1 cellular context compared by ENCODE assay signal in the genomic region with DNA sequence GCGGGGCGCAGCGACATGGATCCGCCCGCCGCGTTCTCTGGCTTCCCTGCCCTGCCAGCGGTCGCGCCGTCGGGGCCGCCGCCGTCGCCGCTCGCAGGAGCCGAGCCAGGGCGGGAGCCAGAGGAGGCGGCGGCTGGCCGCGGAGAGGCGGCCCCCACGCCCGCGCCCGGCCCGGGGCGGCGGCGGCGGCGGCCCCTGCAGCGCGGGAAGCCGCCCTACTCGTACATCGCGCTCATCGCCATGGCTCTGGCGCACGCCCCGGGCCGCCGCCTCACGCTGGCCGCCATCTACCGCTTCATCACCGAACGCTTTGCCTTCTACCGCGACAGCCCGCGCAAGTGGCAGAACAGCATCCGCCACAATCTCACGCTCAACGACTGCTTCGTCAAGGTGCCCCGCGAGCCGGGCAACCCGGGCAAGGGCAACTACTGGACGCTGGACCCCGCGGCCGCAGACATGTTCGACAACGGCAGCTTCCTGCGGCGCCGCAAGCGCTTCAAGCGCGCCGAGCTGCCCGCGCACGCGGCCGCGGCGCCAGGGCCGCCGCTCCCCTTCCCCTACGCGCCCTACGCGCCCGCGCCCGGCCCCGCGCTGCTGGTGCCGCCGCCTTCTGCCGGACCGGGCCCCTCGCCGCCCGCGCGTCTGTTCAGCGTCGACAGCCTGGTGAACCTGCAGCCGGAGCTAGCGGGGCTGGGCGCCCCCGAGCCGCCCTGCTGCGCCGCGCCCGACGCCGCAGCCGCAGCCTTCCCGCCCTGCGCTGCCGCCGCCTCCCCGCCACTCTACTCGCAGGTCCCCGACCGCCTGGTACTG.
TF ChIP-seq lines count a peak whose summit lies in the region.

No MANE protein-coding gene starts in this region.

TF ChIP-seq in H1, 55 proteins besides CTCF, POLR2A, EP300 and RAD21 (continued from another document):
- TF ChIP-seq FOSL1 (IDR thresholded peaks at IDR 0.05; ENCODE audit: insufficient read depth, low read depth, low read length): no peak
- TF ChIP-seq TCF12 (IDR thresholded peaks at IDR 0.05; ENCODE audit: low read depth, low read length): no peak
- TF ChIP-seq KDM4A (IDR thresholded peaks at IDR 0.05; ENCODE audit: low read depth, low read length, severe bottlenecking): peak; percentile 64
- no peak for TF ChIP-seq KDM1A (IDR thresholded peaks at IDR 0.05; ENCODE audit: borderline replicate concordance, low read length)
- peak; percentile 62; the same call in 1 of the 2 replicates for TF ChIP-seq MAX (IDR thresholded peaks at IDR 0.05)
- TF ChIP-seq RNF2 (IDR thresholded peaks at IDR 0.05; ENCODE audit: borderline replicate concordance, low read depth, low read length, missing control alignments, poor library complexity, severe bottlenecking): no peak
- TF ChIP-seq SUZ12 (IDR thresholded peaks at IDR 0.05; ENCODE audit: low read length): peak; percentile 56
- TF ChIP-seq EZH2 (IDR thresholded peaks at IDR 0.05; ENCODE audit: low read depth, low read length, severe bottlenecking): peak; percentile 74
- TF ChIP-seq E2F6 (IDR thresholded peaks at IDR 0.05): peak; percentile 55
- no peak for TF ChIP-seq TEAD4 (IDR thresholded peaks at IDR 0.05; ENCODE audit: low read depth, low read length)
- TF ChIP-seq ASH2L (IDR thresholded peaks at IDR 0.05; ENCODE audit: low read length): no peak
- TF ChIP-seq BRCA1 (IDR thresholded peaks at IDR 0.05; ENCODE audit: low read depth, low read length): no peak
